8 cellular contexts compared by ENCODE assay signal in the genomic region with DNA sequence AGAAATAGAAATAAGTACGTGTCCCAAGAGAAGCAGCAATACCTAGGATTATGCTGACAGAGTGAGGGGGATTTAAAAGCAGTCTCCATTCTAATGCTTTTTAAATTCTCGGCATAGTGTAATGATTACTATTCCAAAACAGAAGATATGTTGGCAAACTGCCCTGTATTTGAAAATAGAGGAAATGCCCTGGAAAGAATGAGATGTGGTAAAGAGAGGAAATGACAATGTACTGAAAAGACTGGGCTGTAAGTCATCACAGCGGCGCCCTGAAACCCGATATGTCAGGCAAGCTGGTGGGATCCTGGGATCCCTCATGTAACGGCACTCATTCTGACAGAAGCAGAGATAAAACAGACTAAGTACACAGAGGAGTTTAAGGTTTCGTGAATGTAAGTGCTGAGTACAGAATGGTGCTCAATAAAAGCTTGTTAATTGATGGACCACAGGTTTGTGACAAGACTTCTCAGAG.
DNase-seq lines count a peak whose midpoint lies in the region; ATAC-seq and TF ChIP-seq lines count a peak whose summit lies in the region.

No MANE protein-coding gene starts in this region.

- H3K4me3 ChIP-seq in DOHH2 (ENCODE audit: low read length), result peak overlapping the region; percentile 16
- peak overlapping the region; percentile 11 for H3K4me3 ChIP-seq in MG63
- H3K4me3 ChIP-seq in adipocyte (ENCODE audit: low read length), result peak overlapping the region; percentile 62
- H3K4me3 ChIP-seq in kidney epithelial cell (ENCODE audit: low read depth, low read length), result peak overlapping the region; percentile 4

- no peaks in the 10 kb centered on the region for H3K9me2 ChIP-seq in DOHH2 (replicated peaks; ENCODE audit: control insufficient read depth, low read length)

- no peaks in the 10 kb centered on the region for H3K79me2 ChIP-seq in DOHH2 (ENCODE audit: control insufficient read depth, low read length)

- H3K9ac ChIP-seq in adipocyte (ENCODE audit: low read length), result peak overlapping the region; percentile 50

- ATAC-seq in HG02798 (IDR thresholded peaks at IDR 0.05; ENCODE audit: poor library complexity, unreplicated experiment) (no peak), HG03521 (IDR thresholded peaks at IDR 0.05; ENCODE audit: unreplicated experiment) (no peak)

- DNase-seq in MG63 (peak; percentile 94), adipocyte (ENCODE audit: low read depth) (peak; percentile 96), kidney epithelial cell (ENCODE audit: low read depth) (peak; percentile 74), NCI-H1417 treated with DMSO at 0.1 percent for 48 hours (lab: John Stamatoyannopoulos, UW) (no peak), GM10248 (ENCODE audit: extremely low spot score) (no peak)

- H3F3A ChIP-seq in DOHH2 (ENCODE audit: control insufficient read depth, insufficient read depth), result no peaks in the 10 kb centered on the region; the same call in none of the 2 replicates

- H3K27ac ChIP-seq in DOHH2 (ENCODE audit: low read depth, low read length), result no peak overlapping the region

- no peaks in the 10 kb centered on the region for H3K27me3 ChIP-seq in DOHH2 (ENCODE audit: control insufficient read depth, low read length)
- no peaks in the 10 kb centered on the region for H3K27me3 ChIP-seq in MG63
- no peaks in the 10 kb centered on the region for H3K27me3 ChIP-seq in adipocyte (replicated peaks; ENCODE audit: control insufficient read depth, insufficient read depth, low read length)
- no peaks in the 10 kb centered on the region for H3K27me3 ChIP-seq in kidney epithelial cell (ENCODE audit: control insufficient read depth, insufficient read depth, low read length)

- H3K9me3 ChIP-seq in DOHH2 (ENCODE audit: control insufficient read depth, insufficient read depth, low read length) (0 out of 2 replicates have a peak, but pooled peaks cover 3% of the 10 kb centered on the region), MG63 (no peaks in the 10 kb centered on the region), adipocyte (ENCODE audit: control insufficient read depth, low read length) (no peaks in the 10 kb centered on the region)

- peak overlapping the region; percentile 71 for H3K4me2 ChIP-seq in DOHH2 (ENCODE audit: low read length)

- CTCF ChIA-PET in GM10248 (lab: Yijun Ruan, JAX), result interaction anchor here (0.8 to 1.1 kb wide), 2 partner anchors 13 to 286 kb away, joined by 3 read pairs; no protein-coding TSS in a partner anchor

- H3K36me3 ChIP-seq in DOHH2 (ENCODE audit: control insufficient read depth, low read length) (peaks cover 11% of the 10 kb centered on the region), MG63 (no peaks in the 10 kb centered on the region), adipocyte (ENCODE audit: control insufficient read depth, insufficient read depth, low read length, severe bottlenecking) (no peaks in the 10 kb centered on the region), kidney epithelial cell (ENCODE audit: control insufficient read depth, insufficient read depth, low read length) (no peaks in the 10 kb centered on the region)

- H3K4me1 ChIP-seq in DOHH2 (ENCODE audit: control insufficient read depth, low read length) (peaks cover 91% of the 10 kb centered on the region), adipocyte (ENCODE audit: control insufficient read depth, insufficient read depth, low read length) (peaks cover 48% of the 10 kb centered on the region)

- TF ChIP-seq CTCF in DOHH2 (IDR thresholded peaks at IDR 0.05; ENCODE audit: low read depth, low read length, poor library complexity, severe bottlenecking) (no peak), kidney epithelial cell (IDR thresholded peaks at IDR 0.05; ENCODE audit: insufficient read depth, low read length, poor library complexity, severe bottlenecking) (no peak), GM10248 (IDR thresholded peaks at IDR 0.05; ENCODE audit: control extremely low read depth, extremely low read depth, low read depth, missing control alignments) (no peak)

- H4K20me1 ChIP-seq in DOHH2 (ENCODE audit: control insufficient read depth, insufficient read depth, low read depth, low read length), result no peaks in the 10 kb centered on the region

- POLR2A ChIA-PET in GM10248 (lab: Yijun Ruan, JAX), result no interaction called here

Comparison
In these comparisons a context has a peak if more than half of its experiments do, and no peak if none do; other contexts are left out.
1. H3K4me3 ChIP-seq: peak in every context shown above with its lines; median percentile 62 in adipocyte; 16 in DOHH2; 11 in MG63; 4 in kidney epithelial cell.
2. DNase-seq: peak in MG63 (single experiment), adipocyte (single experiment) and kidney epithelial cell (single experiment); none in NCI-H1417 treated with DMSO at 0.1 percent for 48 hours (single experiment) and GM10248 (single experiment).